Comparison of ENCODE assay signal across 8 cellular contexts in genomic region chr18:34809697-34810096, GRCh38.
A peak's percentile ranks its signal among the peaks of the same experiment; 100 is the strongest.
DNase-seq lines count a peak whose midpoint lies in the region; ATAC-seq lines count a peak whose summit lies in the region.

No MANE protein-coding gene starts in this region.

- ATAC-seq in HG02852 (IDR thresholded peaks at IDR 0.05; ENCODE audit: unreplicated experiment), result no peak

- intact Hi-C loops in posterior vena cava (cut with DNase I), result no loop called here

- DNase-seq in SKM-1 treated with dmso at 0.1 percent for 144 hours (lab: John Stamatoyannopoulos, UW; ENCODE audit: unreplicated experiment) (peak; percentile 2), SKM-1 (lab: John Stamatoyannopoulos, UW; ENCODE audit: unreplicated experiment) (no peak), NCI-H69 (lab: John Stamatoyannopoulos, UW) (peak; percentile 87), fibroblast of peridontal ligament (ENCODE audit: extremely low read depth) (peak; percentile 47), posterior vena cava (ENCODE audit: low spot score) (peak; percentile 82)
- no peak for DNase-seq in stimulated activated CD4-positive, alpha-beta T cell treated with anti-CD3 and anti-CD28 coated beads, Interleukin-4, amount 100 ng/mL, for 1 hour
- DNase-seq in activated CD4-positive, CD25-positive, alpha-beta regulatory T cell (lab: John Stamatoyannopoulos, UW), result no peak

Comparison
In these comparisons a context has a peak if more than half of its experiments do, and no peak if none do; other contexts are left out.
1. DNase-seq: peak in SKM-1 treated with dmso at 0.1 percent for 144 hours (single experiment), NCI-H69 (single experiment), fibroblast of peridontal ligament (single experiment) and posterior vena cava (single experiment); none in SKM-1 (single experiment), stimulated activated CD4-positive, alpha-beta T cell treated with anti-CD3 and anti-CD28 coated beads, Interleukin-4, amount 100 ng/mL, for 1 hour (single experiment) and activated CD4-positive, CD25-positive, alpha-beta regulatory T cell (0 of 4).